Comparison of ENCODE assay signal across 2 cellular contexts in the genomic region with DNA sequence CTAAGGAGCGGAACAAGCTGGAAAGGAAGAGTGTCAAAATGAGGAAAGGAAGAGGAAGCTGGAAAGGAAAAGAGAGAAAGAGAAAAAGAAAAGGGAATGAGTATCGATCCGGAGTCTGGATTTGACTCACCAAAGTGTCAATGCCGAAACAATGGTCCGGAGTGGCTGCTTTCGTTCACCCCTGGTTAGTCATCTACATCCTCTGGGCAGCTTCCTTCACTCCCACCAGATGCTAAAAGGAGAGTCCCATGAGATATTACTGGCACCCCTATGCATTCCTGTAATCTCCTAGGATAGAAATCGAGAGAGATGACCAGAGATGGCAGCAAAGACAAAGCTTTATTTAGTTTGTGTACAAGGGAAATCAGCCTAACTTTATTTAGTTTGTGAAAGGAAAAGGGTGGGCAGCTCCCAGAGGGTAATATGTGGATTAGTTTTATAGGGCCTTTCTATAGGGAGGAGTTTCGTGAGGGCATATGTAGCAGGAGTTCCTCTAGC.
TF ChIP-seq lines count a peak whose summit lies in the region.

No MANE protein-coding gene starts in this region.

TF ChIP-seq in HCT116, 20 proteins besides CTCF, POLR2A, EP300 and RAD21 (continued from another document):
- no peak for TF ChIP-seq TCF7L2 (IDR thresholded peaks at IDR 0.05; ENCODE audit: borderline replicate concordance, extremely low read depth, insufficient read depth, insufficient read length)
- TF ChIP-seq ZNF274 (IDR thresholded peaks at IDR 0.05; ENCODE audit: low read depth, low read length): no peak
- TF ChIP-seq, protein P1, sequence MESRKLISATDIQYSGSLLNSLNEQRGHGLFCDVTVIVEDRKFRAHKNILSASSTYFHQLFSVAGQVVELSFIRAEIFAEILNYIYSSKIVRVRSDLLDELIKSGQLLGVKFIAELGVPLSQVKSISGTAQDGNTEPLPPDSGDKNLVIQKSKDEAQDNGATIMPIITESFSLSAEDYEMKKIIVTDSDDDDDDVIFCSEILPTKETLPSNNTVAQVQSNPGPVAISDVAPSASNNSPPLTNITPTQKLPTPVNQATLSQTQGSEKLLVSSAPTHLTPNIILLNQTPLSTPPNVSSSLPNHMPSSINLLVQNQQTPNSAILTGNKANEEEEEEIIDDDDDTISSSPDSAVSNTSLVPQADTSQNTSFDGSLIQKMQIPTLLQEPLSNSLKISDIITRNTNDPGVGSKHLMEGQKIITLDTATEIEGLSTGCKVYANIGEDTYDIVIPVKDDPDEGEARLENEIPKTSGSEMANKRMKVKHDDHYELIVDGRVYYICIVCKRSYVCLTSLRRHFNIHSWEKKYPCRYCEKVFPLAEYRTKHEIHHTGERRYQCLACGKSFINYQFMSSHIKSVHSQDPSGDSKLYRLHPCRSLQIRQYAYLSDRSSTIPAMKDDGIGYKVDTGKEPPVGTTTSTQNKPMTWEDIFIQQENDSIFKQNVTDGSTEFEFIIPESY (IDR thresholded peaks at IDR 0.05; ENCODE audit: extremely low read depth, insufficient replicate concordance, low read length): no peak
- TF ChIP-seq CEBPB (IDR thresholded peaks at IDR 0.05; ENCODE audit: low read depth): no peak

TF ChIP-seq in HepG2, 621 proteins besides CTCF, POLR2A, EP300 and RAD21 (continued from another document):
- TF ChIP-seq, protein P2, sequence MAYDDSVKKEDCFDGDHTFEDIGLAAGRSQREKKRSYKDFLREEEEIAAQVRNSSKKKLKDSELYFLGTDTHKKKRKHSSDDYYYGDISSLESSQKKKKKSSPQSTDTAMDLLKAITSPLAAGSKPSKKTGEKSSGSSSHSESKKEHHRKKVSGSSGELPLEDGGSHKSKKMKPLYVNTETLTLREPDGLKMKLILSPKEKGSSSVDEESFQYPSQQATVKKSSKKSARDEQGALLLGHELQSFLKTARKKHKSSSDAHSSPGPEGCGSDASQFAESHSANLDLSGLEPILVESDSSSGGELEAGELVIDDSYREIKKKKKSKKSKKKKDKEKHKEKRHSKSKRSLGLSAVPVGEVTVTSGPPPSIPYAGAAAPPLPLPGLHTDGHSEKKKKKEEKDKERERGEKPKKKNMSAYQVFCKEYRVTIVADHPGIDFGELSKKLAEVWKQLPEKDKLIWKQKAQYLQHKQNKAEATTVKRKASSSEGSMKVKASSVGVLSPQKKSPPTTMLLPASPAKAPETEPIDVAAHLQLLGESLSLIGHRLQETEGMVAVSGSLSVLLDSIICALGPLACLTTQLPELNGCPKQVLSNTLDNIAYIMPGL (CRISPR knock-in tag; IDR thresholded peaks at IDR 0.05; ENCODE audit: borderline replicate concordance in 1 of 2, low read depth in 1 of 2): no peak
- no peak for TF ChIP-seq SRSF1 (optimal IDR thresholded peaks at IDR 0.05; ENCODE audit: low read depth, low read length)
- no peak for TF ChIP-seq ZNF605 (CRISPR knock-in tag; IDR thresholded peaks at IDR 0.05)
- TF ChIP-seq KLF12 (CRISPR knock-in tag; IDR thresholded peaks at IDR 0.05; ENCODE audit: borderline replicate concordance): no peak
- TF ChIP-seq PHB2 (IDR thresholded peaks at IDR 0.05; ENCODE audit: partially characterized antibody): no peak
- no peak for TF ChIP-seq THAP11 (CRISPR knock-in tag; IDR thresholded peaks at IDR 0.05)
- TF ChIP-seq, protein P3, sequence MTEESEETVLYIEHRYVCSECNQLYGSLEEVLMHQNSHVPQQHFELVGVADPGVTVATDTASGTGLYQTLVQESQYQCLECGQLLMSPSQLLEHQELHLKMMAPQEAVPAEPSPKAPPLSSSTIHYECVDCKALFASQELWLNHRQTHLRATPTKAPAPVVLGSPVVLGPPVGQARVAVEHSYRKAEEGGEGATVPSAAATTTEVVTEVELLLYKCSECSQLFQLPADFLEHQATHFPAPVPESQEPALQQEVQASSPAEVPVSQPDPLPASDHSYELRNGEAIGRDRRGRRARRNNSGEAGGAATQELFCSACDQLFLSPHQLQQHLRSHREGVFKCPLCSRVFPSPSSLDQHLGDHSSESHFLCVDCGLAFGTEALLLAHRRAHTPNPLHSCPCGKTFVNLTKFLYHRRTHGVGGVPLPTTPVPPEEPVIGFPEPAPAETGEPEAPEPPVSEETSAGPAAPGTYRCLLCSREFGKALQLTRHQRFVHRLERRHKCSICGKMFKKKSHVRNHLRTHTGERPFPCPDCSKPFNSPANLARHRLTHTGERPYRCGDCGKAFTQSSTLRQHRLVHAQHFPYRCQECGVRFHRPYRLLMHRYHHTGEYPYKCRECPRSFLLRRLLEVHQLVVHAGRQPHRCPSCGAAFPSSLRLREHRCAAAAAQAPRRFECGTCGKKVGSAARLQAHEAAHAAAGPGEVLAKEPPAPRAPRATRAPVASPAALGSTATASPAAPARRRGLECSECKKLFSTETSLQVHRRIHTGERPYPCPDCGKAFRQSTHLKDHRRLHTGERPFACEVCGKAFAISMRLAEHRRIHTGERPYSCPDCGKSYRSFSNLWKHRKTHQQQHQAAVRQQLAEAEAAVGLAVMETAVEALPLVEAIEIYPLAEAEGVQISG (CRISPR knock-in tag; IDR thresholded peaks at IDR 0.05): no peak
- no peak for TF ChIP-seq TMF1 (CRISPR knock-in tag; IDR thresholded peaks at IDR 0.05; ENCODE audit: low read depth)
- TF ChIP-seq, protein P4, sequence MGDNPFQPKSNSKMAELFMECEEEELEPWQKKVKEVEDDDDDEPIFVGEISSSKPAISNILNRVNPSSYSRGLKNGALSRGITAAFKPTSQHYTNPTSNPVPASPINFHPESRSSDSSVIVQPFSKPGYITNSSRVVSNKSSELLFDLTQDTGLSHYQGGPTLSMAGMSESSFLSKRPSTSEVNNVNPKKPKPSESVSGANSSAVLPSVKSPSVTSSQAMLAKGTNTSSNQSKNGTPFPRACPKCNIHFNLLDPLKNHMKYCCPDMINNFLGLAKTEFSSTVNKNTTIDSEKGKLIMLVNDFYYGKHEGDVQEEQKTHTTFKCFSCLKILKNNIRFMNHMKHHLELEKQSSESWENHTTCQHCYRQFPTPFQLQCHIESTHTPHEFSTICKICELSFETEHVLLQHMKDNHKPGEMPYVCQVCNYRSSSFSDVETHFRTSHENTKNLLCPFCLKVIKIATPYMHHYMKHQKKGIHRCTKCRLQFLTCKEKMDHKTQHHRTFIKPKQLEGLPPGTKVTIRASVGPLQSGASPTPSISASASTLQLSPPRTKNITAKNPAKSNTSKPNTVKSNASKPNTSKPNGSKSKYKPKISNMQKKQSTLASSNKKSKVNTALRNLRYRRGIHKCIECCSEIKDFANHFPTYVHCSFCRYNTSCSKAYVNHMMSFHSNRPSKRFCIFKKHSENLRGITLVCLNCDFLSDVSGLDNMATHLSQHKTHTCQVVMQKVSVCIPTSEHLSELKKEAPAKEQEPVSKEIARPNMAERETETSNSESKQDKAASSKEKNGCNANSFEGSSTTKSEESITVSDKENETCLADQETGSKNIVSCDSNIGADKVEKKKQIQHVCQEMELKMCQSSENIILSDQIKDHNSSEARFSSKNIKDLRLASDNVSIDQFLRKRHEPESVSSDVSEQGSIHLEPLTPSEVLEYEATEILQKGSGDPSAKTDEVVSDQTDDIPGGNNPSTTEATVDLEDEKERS (CRISPR knock-in tag; IDR thresholded peaks at IDR 0.05): no peak
- TF ChIP-seq, protein P5, sequence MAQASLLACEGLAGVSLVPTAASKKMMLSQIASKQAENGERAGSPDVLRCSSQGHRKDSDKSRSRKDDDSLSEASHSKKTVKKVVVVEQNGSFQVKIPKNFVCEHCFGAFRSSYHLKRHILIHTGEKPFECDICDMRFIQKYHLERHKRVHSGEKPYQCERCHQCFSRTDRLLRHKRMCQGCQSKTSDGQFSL (CRISPR knock-in tag; IDR thresholded peaks at IDR 0.05): no peak
- TF ChIP-seq, protein P6, sequence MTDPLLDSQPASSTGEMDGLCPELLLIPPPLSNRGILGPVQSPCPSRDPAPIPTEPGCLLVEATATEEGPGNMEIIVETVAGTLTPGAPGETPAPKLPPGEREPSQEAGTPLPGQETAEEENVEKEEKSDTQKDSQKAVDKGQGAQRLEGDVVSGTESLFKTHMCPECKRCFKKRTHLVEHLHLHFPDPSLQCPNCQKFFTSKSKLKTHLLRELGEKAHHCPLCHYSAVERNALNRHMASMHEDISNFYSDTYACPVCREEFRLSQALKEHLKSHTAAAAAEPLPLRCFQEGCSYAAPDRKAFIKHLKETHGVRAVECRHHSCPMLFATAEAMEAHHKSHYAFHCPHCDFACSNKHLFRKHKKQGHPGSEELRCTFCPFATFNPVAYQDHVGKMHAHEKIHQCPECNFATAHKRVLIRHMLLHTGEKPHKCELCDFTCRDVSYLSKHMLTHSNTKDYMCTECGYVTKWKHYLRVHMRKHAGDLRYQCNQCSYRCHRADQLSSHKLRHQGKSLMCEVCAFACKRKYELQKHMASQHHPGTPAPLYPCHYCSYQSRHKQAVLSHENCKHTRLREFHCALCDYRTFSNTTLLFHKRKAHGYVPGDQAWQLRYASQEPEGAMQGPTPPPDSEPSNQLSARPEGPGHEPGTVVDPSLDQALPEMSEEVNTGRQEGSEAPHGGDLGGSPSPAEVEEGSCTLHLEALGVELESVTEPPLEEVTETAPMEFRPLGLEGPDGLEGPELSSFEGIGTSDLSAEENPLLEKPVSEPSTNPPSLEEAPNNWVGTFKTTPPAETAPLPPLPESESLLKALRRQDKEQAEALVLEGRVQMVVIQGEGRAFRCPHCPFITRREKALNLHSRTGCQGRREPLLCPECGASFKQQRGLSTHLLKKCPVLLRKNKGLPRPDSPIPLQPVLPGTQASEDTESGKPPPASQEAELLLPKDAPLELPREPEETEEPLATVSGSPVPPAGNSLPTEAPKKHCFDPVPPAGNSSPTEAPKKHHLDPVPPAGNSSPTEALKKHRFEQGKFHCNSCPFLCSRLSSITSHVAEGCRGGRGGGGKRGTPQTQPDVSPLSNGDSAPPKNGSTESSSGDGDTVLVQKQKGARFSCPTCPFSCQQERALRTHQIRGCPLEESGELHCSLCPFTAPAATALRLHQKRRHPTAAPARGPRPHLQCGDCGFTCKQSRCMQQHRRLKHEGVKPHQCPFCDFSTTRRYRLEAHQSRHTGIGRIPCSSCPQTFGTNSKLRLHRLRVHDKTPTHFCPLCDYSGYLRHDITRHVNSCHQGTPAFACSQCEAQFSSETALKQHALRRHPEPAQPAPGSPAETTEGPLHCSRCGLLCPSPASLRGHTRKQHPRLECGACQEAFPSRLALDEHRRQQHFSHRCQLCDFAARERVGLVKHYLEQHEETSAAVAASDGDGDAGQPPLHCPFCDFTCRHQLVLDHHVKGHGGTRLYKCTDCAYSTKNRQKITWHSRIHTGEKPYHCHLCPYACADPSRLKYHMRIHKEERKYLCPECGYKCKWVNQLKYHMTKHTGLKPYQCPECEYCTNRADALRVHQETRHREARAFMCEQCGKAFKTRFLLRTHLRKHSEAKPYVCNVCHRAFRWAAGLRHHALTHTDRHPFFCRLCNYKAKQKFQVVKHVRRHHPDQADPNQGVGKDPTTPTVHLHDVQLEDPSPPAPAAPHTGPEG (CRISPR knock-in tag; IDR thresholded peaks at IDR 0.05): no peak
- no peak for TF ChIP-seq ZSCAN21 (CRISPR knock-in tag; IDR thresholded peaks at IDR 0.05; ENCODE audit: borderline replicate concordance)
- no peak for TF ChIP-seq ZMAT3 (CRISPR knock-in tag; conservative IDR thresholded peaks at IDR 0.05)
- TF ChIP-seq MTA3 (CRISPR knock-in tag; IDR thresholded peaks at IDR 0.05): no peak
- TF ChIP-seq ZFP36L2 (CRISPR knock-in tag; IDR thresholded peaks at IDR 0.05): no peak
TF ChIP-seq in HepG2: peak in this region for 0.
